ENCODE assay signal across 35 cellular contexts in the genomic region with DNA sequence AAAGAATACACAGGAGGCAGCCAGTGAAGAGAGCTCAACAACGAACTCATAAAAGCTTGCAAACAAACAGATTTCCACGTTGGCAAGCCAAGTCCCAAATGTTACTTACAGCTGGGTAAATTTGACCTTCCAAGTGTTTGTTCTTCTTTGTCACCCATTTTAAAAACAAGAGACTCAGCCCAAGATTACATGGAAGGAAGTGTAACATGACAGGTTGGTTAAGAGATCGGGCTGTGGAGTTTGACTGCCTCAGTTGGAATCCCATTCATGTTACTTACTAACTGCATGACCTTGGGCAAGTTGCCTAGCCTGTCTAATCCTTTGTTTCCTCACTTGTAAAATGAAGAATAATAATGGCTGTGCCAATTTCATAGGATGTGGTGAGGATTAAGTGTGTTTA.
DNase-seq lines count a peak whose midpoint lies in the region; ATAC-seq and TF ChIP-seq lines count a peak whose summit lies in the region.
"Had no signal": no experiment of that assay in that cellular context is flagged by ENCODE, and none has a peak within 500 bp of the region (broad histone marks: within the 10 kb centered on the region; RNA-seq: fewer than 3 reads in every experiment).

No MANE protein-coding gene starts in this region.

- no peaks in the 10 kb centered on the region for H3K9me3 ChIP-seq in CD4-positive, alpha-beta T cell (ENCODE audit: control insufficient read depth, low read length)
- H3K9me3 ChIP-seq: ascending aorta; BLaER1 treated with 17β-estradiol and CSF1 and Interleukin-3, amounts not matched to agents 10 nM and 100 nM had no signal

- H3K27me3 Mint-ChIP-seq in activated T-helper 2 cell treated with anti-CD3 and anti-CD28 coated beads, Interferon-gamma antibody, Interleukin-2, Interleukin-4, amounts not matched to agents 10 μg/mL and 5 μg/mL and 100 μg/mL, durations not matched to agents 14 hours and 24 hours and 36 hours (ENCODE audit: low read depth), result no peaks in the 10 kb centered on the region
- H3K27me3 Mint-ChIP-seq in CD4-positive, alpha-beta T cell, result no peaks in the 10 kb centered on the region
- H3K27me3 Mint-ChIP-seq: activated CD4-positive, alpha-beta memory T cell treated with anti-CD3 and anti-CD28 coated beads for 36 hours; type B pancreatic cell had no signal

- H3K27me3 ChIP-seq in CD4-positive, alpha-beta T cell (ENCODE audit: control insufficient read depth, insufficient read depth, low read length), result no peaks in the 10 kb centered on the region
- H3K27me3 ChIP-seq: ascending aorta; BLaER1 treated with 17β-estradiol and CSF1 and Interleukin-3, amounts not matched to agents 10 nM and 100 nM; dorsolateral prefrontal cortex; hepatocyte; neural progenitor cell had no signal

- POLR2A ChIA-PET in CD4-positive, alpha-beta T cell (lab: Charles Lee), result no interaction called here

- H3K4me3 ChIP-seq in astrocyte of the cerebellum (ENCODE audit: low read depth, low read length), result no peak overlapping the region
- H3K4me3 ChIP-seq in fibroblast of mammary gland (ENCODE audit: control insufficient read depth, low read depth, low read length), result no peak overlapping the region
- H3K4me3 ChIP-seq: ascending aorta; BLaER1 treated with 17β-estradiol and CSF1 and Interleukin-3, amounts not matched to agents 10 nM and 100 nM; dorsolateral prefrontal cortex; hepatocyte; neural progenitor cell had no signal

- no peaks in the 10 kb centered on the region for H3K36me3 Mint-ChIP-seq in activated T-helper 2 cell treated with anti-CD3 and anti-CD28 coated beads, Interferon-gamma antibody, Interleukin-2, Interleukin-4, amounts not matched to agents 10 μg/mL and 5 μg/mL and 100 μg/mL, durations not matched to agents 14 hours and 24 hours and 36 hours (ENCODE audit: low read depth)
- no peaks in the 10 kb centered on the region for H3K36me3 Mint-ChIP-seq in CD4-positive, alpha-beta T cell (ENCODE audit: low read depth)
- H3K36me3 Mint-ChIP-seq: activated CD4-positive, alpha-beta memory T cell treated with anti-CD3 and anti-CD28 coated beads for 36 hours; activated naive CD8-positive, alpha-beta T cell treated with anti-CD3 and anti-CD28 coated beads for 36 hours; neural progenitor cell; stimulated activated effector memory CD8-positive, alpha-beta T cell treated with anti-CD3 and anti-CD28 coated beads, Interleukin-12 subunit alpha, Interleukin-12 subunit beta, amount 100 ng/mL, for 72 hours; type B pancreatic cell had no signal

- no peak overlapping the region for H3K4me3 Mint-ChIP-seq in activated T-helper 2 cell treated with anti-CD3 and anti-CD28 coated beads, Interferon-gamma antibody, Interleukin-2, Interleukin-4, amounts not matched to agents 10 μg/mL and 5 μg/mL and 100 μg/mL, durations not matched to agents 14 hours and 24 hours and 36 hours (ENCODE audit: low read depth)
- no peak overlapping the region for H3K4me3 Mint-ChIP-seq in CD4-positive, alpha-beta T cell
- H3K4me3 Mint-ChIP-seq: activated CD4-positive, alpha-beta memory T cell treated with anti-CD3 and anti-CD28 coated beads for 36 hours; activated naive CD8-positive, alpha-beta T cell treated with anti-CD3 and anti-CD28 coated beads for 36 hours; neural progenitor cell; stimulated activated effector memory CD8-positive, alpha-beta T cell treated with anti-CD3 and anti-CD28 coated beads, Interleukin-12 subunit alpha, Interleukin-12 subunit beta, amount 100 ng/mL, for 72 hours; type B pancreatic cell had no signal

- H3K27ac ChIP-seq in CD4-positive, alpha-beta T cell (ENCODE audit: low read depth, low read length), result no peak overlapping the region
- H3K27ac ChIP-seq: ascending aorta; BLaER1 treated with 17β-estradiol and CSF1 and Interleukin-3, amounts not matched to agents 10 nM and 100 nM; dorsolateral prefrontal cortex; hepatocyte; HL-60; neural progenitor cell had no signal

- no peak for ATAC-seq in GM21381 (IDR thresholded peaks at IDR 0.05; ENCODE audit: unreplicated experiment)
- ATAC-seq in CD4-positive, alpha-beta T cell (ENCODE audit: poor library complexity), result no peak
- ATAC-seq: activated CD4-positive, CD25-positive, alpha-beta regulatory T cell treated with anti-CD3 and anti-CD28 coated beads, Interleukin-2, amount 50 U/mL, for 24 hours; left colon; sciatic nerve; stimulated activated effector memory CD8-positive, alpha-beta T cell treated with anti-CD3 and anti-CD28 coated beads, Interleukin-12 subunit alpha, Interleukin-12 subunit beta, amount 100 ng/mL, for 72 hours had no signal

- H3K27ac Mint-ChIP-seq in activated T-helper 2 cell treated with anti-CD3 and anti-CD28 coated beads, Interferon-gamma antibody, Interleukin-2, Interleukin-4, amounts not matched to agents 10 μg/mL and 5 μg/mL and 100 μg/mL, durations not matched to agents 14 hours and 24 hours and 36 hours, result no peak overlapping the region
- no peak overlapping the region for H3K27ac Mint-ChIP-seq in CD4-positive, alpha-beta T cell
- H3K27ac Mint-ChIP-seq: activated CD4-positive, alpha-beta memory T cell treated with anti-CD3 and anti-CD28 coated beads for 36 hours; activated naive CD8-positive, alpha-beta T cell treated with anti-CD3 and anti-CD28 coated beads for 36 hours; neural progenitor cell; stimulated activated effector memory CD8-positive, alpha-beta T cell treated with anti-CD3 and anti-CD28 coated beads, Interleukin-12 subunit alpha, Interleukin-12 subunit beta, amount 100 ng/mL, for 72 hours; type B pancreatic cell had no signal

- no peaks in the 10 kb centered on the region for H3K4me1 Mint-ChIP-seq in activated T-helper 2 cell treated with anti-CD3 and anti-CD28 coated beads, Interferon-gamma antibody, Interleukin-2, Interleukin-4, amounts not matched to agents 10 μg/mL and 5 μg/mL and 100 μg/mL, durations not matched to agents 14 hours and 24 hours and 36 hours (ENCODE audit: low read depth)
- H3K4me1 Mint-ChIP-seq in CD4-positive, alpha-beta T cell (ENCODE audit: low read depth), result no peaks in the 10 kb centered on the region
- H3K4me1 Mint-ChIP-seq: activated naive CD8-positive, alpha-beta T cell treated with anti-CD3 and anti-CD28 coated beads for 36 hours; stimulated activated effector memory CD8-positive, alpha-beta T cell treated with anti-CD3 and anti-CD28 coated beads, Interleukin-12 subunit alpha, Interleukin-12 subunit beta, amount 100 ng/mL, for 72 hours had no signal

- no peaks in the 10 kb centered on the region for H3K9me3 Mint-ChIP-seq in activated T-helper 2 cell treated with anti-CD3 and anti-CD28 coated beads, Interferon-gamma antibody, Interleukin-2, Interleukin-4, amounts not matched to agents 10 μg/mL and 5 μg/mL and 100 μg/mL, durations not matched to agents 14 hours and 24 hours and 36 hours
- peaks cover 3% of the 10 kb centered on the region for H3K9me3 Mint-ChIP-seq in CD4-positive, alpha-beta T cell
- H3K9me3 Mint-ChIP-seq: stimulated activated effector memory CD8-positive, alpha-beta T cell treated with anti-CD3 and anti-CD28 coated beads, Interleukin-12 subunit alpha, Interleukin-12 subunit beta, amount 100 ng/mL, for 72 hours; type B pancreatic cell had no signal

- peak; percentile 34 for DNase-seq in AG09319 (ENCODE audit: extremely low read depth, low read depth)
- DNase-seq in LoVo (ENCODE audit: low spot score), result peak; percentile 9
- peak; percentile 49 for DNase-seq in astrocyte of the cerebellum (ENCODE audit: low read depth)
- peak; percentile 29 for DNase-seq in fibroblast of mammary gland (ENCODE audit: low read depth)
- DNase-seq in activated T-helper 2 cell treated with anti-CD3 and anti-CD28 coated beads, Interferon-gamma antibody, Interleukin-2, Interleukin-4, amounts not matched to agents 10 μg/mL and 5 μg/mL and 100 μg/mL, durations not matched to agents 14 hours and 24 hours and 36 hours (ENCODE audit: low spot score), result no peak
- DNase-seq in activated T-cell treated with anti-CD3 and anti-CD28 coated beads, Interleukin-2, amount 50 U/mL, for 1 hour, result no peak
- DNase-seq in CD4-positive, alpha-beta T cell, result no peak
- DNase-seq: activated CD4-positive, alpha-beta memory T cell treated with anti-CD3 and anti-CD28 coated beads for 36 hours; activated CD8-positive, alpha-beta memory T cell treated with anti-CD3 and anti-CD28 coated beads, Interleukin-2, amount 50 U/mL, for 48 hours; activated effector memory CD4-positive, alpha-beta T cell treated with anti-CD3 and anti-CD28 coated beads, Interleukin-2, amount 50 U/mL, for 16 hours; activated naive CD8-positive, alpha-beta T cell treated with anti-CD3 and anti-CD28 coated beads for 36 hours; cerebellar nuclear complex; COR-L47; DND-41; dorsolateral prefrontal cortex; Kasumi-1; left colon; mesenchymal stem cell; NCI-H1092; NCI-H1694 treated with DMSO at 0.1 percent for 48 hours; NCI-H526 treated with DMSO at 0.1 percent for 48 hours; posterior cingulate gyrus; RPMI8226; stimulated activated CD4-positive, alpha-beta T cell treated with anti-CD3 and anti-CD28 coated beads, Interleukin-4, amount 100 ng/mL, for 24 hours; T-helper 1 cell had no signal

- in situ Hi-C loops in astrocyte of the cerebellum (cut with HindIII; ENCODE audit: low sequenced_read_pairs), result no loop called here

- TF ChIP-seq CTCF in AG09319 (IDR thresholded peaks at IDR 0.05; ENCODE audit: low read depth, low read length), result no peak
- TF ChIP-seq CTCF in astrocyte of the cerebellum (IDR thresholded peaks at IDR 0.05; ENCODE audit: low read depth, low read length, missing control alignments), result no peak
- TF ChIP-seq CTCF in fibroblast of mammary gland (conservative IDR thresholded peaks at IDR 0.05; ENCODE audit: control insufficient read depth, insufficient read depth, low read depth, low read length), result no peak
- TF ChIP-seq CTCF in CD4-positive, alpha-beta T cell (IDR thresholded peaks at IDR 0.05), result no peak

- intact Hi-C loops in activated T-helper 2 cell treated with anti-CD3 and anti-CD28 coated beads, Interferon-gamma antibody, Interleukin-2, Interleukin-4, amounts not matched to agents 10 μg/mL and 5 μg/mL and 100 μg/mL, durations not matched to agents 14 hours and 24 hours and 36 hours (cut with micrococcal nuclease), result no loop called here
- intact Hi-C loops in CD4-positive, alpha-beta T cell (cut with DNase I, micrococcal nuclease), result no loop called here

- CTCF ChIA-PET in CD4-positive, alpha-beta T cell (lab: Charles Lee), result no interaction called here

Comparison
In these comparisons a context has a peak if more than half of its experiments do, and no peak if none do; other contexts are left out.
1. DNase-seq: peak in AG09319 (single experiment), LoVo (single experiment), astrocyte of the cerebellum (single experiment) and fibroblast of mammary gland (single experiment); none in activated T-helper 2 cell treated with anti-CD3 and anti-CD28 coated beads, Interferon-gamma antibody, Interleukin-2, Interleukin-4, amounts not matched to agents 10 μg/mL and 5 μg/mL and 100 μg/mL, durations not matched to agents 14 hours and 24 hours and 36 hours (single experiment), activated T-cell treated with anti-CD3 and anti-CD28 coated beads, Interleukin-2, amount 50 U/mL, for 1 hour (single experiment) and CD4-positive, alpha-beta T cell (0 of 10).